ENCODE assay signal across 24 cellular contexts in the genomic region with DNA sequence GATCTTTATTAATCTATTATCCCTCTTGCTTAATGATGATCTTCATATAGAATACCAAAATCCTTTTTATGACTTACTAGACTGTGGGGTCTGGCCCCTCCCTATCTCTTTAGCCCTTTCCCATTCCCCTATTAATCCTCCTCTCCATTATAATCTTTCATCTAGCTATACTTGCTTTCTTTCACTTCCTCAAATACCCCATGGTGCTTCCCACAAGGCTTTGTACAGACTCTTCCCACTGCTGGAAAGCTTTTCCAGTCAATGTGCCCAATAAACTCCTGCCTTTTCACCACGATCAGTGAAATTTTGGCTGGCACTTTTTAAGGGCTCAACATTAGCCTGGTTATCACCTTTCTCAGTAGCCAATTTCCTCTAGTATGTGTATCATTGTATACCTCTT. TPM values are rescaled to one million over a fixed set of nuclear protein-coding genes. Genes with fewer than 3 reads are reported as not detected.
DNase-seq lines count a peak whose midpoint lies in the region; TF ChIP-seq lines count a peak whose summit lies in the region.
"Had no signal": no experiment of that assay in that cellular context is flagged by ENCODE, and none has a peak within 500 bp of the region (broad histone marks: within the 10 kb centered on the region; RNA-seq: fewer than 3 reads in every experiment).

No MANE protein-coding gene starts in this region.

- no peak for TF ChIP-seq CTCF in Calu3 (IDR thresholded peaks at IDR 0.05; ENCODE audit: unreplicated experiment)
- TF ChIP-seq CTCF in neural crest cell (conservative IDR thresholded peaks at IDR 0.05): no peak

- H3K27ac Mint-ChIP-seq in Calu3 (ENCODE audit: unreplicated experiment): peak overlapping the region; percentile 27
- H3K27ac Mint-ChIP-seq in neural crest cell (ENCODE audit: unreplicated experiment): no peak overlapping the region

- H3K9me3 ChIP-seq in SK-N-MC (ENCODE audit: low read depth, low read length): no peaks in the 10 kb centered on the region

- peaks cover 25% of the 10 kb centered on the region for H3K36me3 Mint-ChIP-seq in Calu3 (ENCODE audit: insufficient read depth, unreplicated experiment)
- H3K36me3 Mint-ChIP-seq in neural crest cell (ENCODE audit: low read depth): peaks cover 15% of the 10 kb centered on the region

- H3K9me3 Mint-ChIP-seq in Calu3 (ENCODE audit: low read depth, unreplicated experiment): no peaks in the 10 kb centered on the region
- H3K9me3 Mint-ChIP-seq in neural crest cell: no peaks in the 10 kb centered on the region

- DNase-seq in NCI-H82 (lab: John Stamatoyannopoulos, UW): peak; percentile 25
- no peak for DNase-seq in NCI-H82 treated with DMSO at 0.1 percent for 48 hours (lab: John Stamatoyannopoulos, UW; ENCODE audit: unreplicated experiment)
- no peak for DNase-seq in Calu3
- DNase-seq in SK-N-MC (ENCODE audit: low read depth, low spot score): no peak
- no peak for DNase-seq in neural crest cell (ENCODE audit: low read depth, low spot score)
- no peak for DNase-seq in foreskin melanocyte
- no peak for DNase-seq in occipital lobe (lab: John Stamatoyannopoulos, UW)
- DNase-seq in T1000 (lab: John Stamatoyannopoulos, UW): no peak
- DNase-seq: 8988T, COR-L47, DMS 273 treated with DMSO at 0.1 percent for 48 hours, DMS79, EL, GDM1, HCEC 1CT, IMR-90, MM.1S, NCI-H1105, NCI-H1436 treated with DMSO at 0.1 percent for 48 hours, NCI-H1930, NCI-H2107, NCI-H524, PC-3 had no signal

- H3K27ac ChIP-seq in SK-N-MC: peak overlapping the region; percentile 26; the same call in 1 of the 2 replicates
- H3K27ac ChIP-seq: KMS-11 had no signal

- H3K36me3 ChIP-seq in SK-N-MC (ENCODE audit: insufficient read depth, low read length): peaks cover 13% of the 10 kb centered on the region; the same call in 1 of the 2 replicates

- H3K4me3 Mint-ChIP-seq in Calu3 (ENCODE audit: low read depth, unreplicated experiment) (no peak overlapping the region), neural crest cell (peak overlapping the region; percentile 28)

- H3K4me1 Mint-ChIP-seq in Calu3 (ENCODE audit: low read depth, unreplicated experiment) (no peaks in the 10 kb centered on the region), neural crest cell (peaks cover 16% of the 10 kb centered on the region)

- CTCF ChIA-PET in Calu3 (lab: Charles Lee): no interaction called here

- intact Hi-C loops in Calu3 (cut with micrococcal nuclease; ENCODE audit: unreplicated experiment): no loop called here

- no TSS peak for BruUV-seq in Calu3 (replicated peaks; lab: Mats Ljungman, UMichigan)

- no peaks in the 10 kb centered on the region for H3K27me3 Mint-ChIP-seq in Calu3 (ENCODE audit: unreplicated experiment)
- H3K27me3 Mint-ChIP-seq in neural crest cell (ENCODE audit: low read depth): no peaks in the 10 kb centered on the region

- no peak overlapping the region for H3K4me3 ChIP-seq in SK-N-MC

- no peak overlapping the region for H3K9ac ChIP-seq in SK-N-MC (ENCODE audit: insufficient read length)
- H3K9ac ChIP-seq: KMS-11 had no signal

RNA-seq across cellular contexts. Expression of a gene that starts 3.2 kb away (rescaled TPM):
- 40.5 and 43.9 TPM in 2 replicates for total RNA-seq in Calu3 (2022)
- 52.7 and 55.4 TPM in 2 replicates for total RNA-seq in neural crest cell
- 40.4 TPM for total RNA-seq in occipital lobe
